In the genomic region with DNA sequence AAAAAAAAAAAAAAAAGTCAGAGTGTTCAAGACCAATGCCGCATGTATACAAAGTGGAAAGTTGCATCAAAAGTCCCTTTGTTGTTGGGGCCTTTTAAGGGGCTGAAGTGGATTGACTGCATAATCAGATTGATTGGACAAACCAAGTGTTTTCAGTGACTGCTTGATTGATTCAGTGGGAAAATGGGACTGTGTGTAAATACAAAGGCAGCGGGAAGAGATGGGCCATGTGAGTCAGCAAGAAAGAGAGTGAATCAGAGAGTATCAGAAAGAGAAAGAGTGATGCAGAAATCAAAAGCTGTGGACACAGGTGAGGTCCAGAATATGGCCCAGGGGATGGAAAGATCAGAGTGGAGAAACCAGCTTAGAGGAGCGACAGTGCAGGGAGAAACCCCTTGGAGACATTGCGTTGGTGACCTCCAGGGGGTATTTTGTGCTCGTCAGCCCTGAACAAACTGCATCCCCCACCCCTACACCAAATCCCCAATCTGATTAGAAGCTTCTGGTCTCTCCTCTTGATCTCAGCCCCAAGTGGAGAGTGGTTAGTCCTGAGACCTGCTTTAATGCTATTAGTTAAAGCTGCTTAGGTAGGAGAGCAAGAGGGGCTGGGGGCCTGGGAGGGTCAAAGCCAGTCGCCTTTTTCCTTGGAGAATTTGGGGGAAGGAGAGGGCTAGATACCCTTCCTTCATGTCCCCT, we compare ENCODE assay signal across 18 cellular contexts. TPM values are rescaled to one million over a fixed set of nuclear protein-coding genes. Genes with fewer than 3 reads are reported as not detected.
DNase-seq lines count a peak whose midpoint lies in the region; ATAC-seq, FAIRE-seq and TF ChIP-seq lines count a peak whose summit lies in the region.
"Had no signal": no experiment of that assay in that cellular context is flagged by ENCODE, and none has a peak within 500 bp of the region (broad histone marks: within the 10 kb centered on the region; RNA-seq: fewer than 3 reads in every experiment).

No MANE protein-coding gene starts in this region.

- H3K36me3 Mint-ChIP-seq in CD4-positive, alpha-beta T cell (ENCODE audit: low read depth): no peaks in the 10 kb centered on the region
- H3K36me3 Mint-ChIP-seq: naive thymus-derived CD8-positive, alpha-beta T cell had no signal

- H4K20me1 ChIP-seq in H1 (replicated peaks in 1 of 2; ENCODE audit: control insufficient read depth in 1 of 2, insufficient read depth in 2 of 2, low read length in 2 of 2) (no peaks in the 10 kb centered on the region), osteoblast (ENCODE audit: insufficient read depth, low read length) (no peaks in the 10 kb centered on the region)

- no peak overlapping the region for H3K56ac ChIP-seq in H1 (replicated peaks; ENCODE audit: insufficient read length, low read depth, low read length)

- H3K9ac ChIP-seq in H1 (replicated peaks in 1 of 4; ENCODE audit: extremely low read depth in 1 of 4, low read depth in 3 of 4, low read length in 3 of 4): no peak overlapping the region

- no peaks in the 10 kb centered on the region for H3K4me1 Mint-ChIP-seq in CD4-positive, alpha-beta T cell (ENCODE audit: low read depth)

- H3K23ac ChIP-seq in H1 (ENCODE audit: insufficient read length): no peak overlapping the region

- H3K4me2 ChIP-seq in H1 (ENCODE audit: insufficient read depth in 1 of 2, low read depth in 2 of 2, low read length in 2 of 2): no peak overlapping the region
- no peak overlapping the region for H3K4me2 ChIP-seq in osteoblast (ENCODE audit: insufficient read depth, low read length)

- H2AFZ ChIP-seq in H1 (ENCODE audit: low read length) (0 out of 2 replicates have a peak overlapping the region, but pooled peaks have one; percentile 47), osteoblast (ENCODE audit: low read length) (peak overlapping the region; percentile 34)

- H3K4me3 ChIP-seq in MG63 (no peak overlapping the region), H1 (ENCODE audit: extremely low read depth in 1 of 4, insufficient read depth in 2 of 4, low read depth in 3 of 4, low read length in 4 of 4) (no peak overlapping the region), osteoblast (ENCODE audit: insufficient read depth, low read length) (no peak overlapping the region), gastroesophageal sphincter (no peak overlapping the region)
- H3K4me3 ChIP-seq: left lung had no signal

- no peak for FAIRE-seq in H1 (lab: Jason Lieb, UNC)

- no peaks in the 10 kb centered on the region for H3K27me3 ChIP-seq in MG63
- peaks cover 0 to 3% (median 1%) of the 10 kb centered on the region in 4 experiments; a peak in 3 of 7 replicates for H3K27me3 ChIP-seq in H1 (replicated peaks in 1 of 4; ENCODE audit: control insufficient read depth in 3 of 4, extremely low read depth in 1 of 4, insufficient read depth in 3 of 4, low read length in 3 of 4)
- H3K27me3 ChIP-seq in osteoblast (ENCODE audit: insufficient read depth, low read length): peaks cover 3% of the 10 kb centered on the region
- peaks cover 16% of the 10 kb centered on the region for H3K27me3 ChIP-seq in CD4-positive, alpha-beta T cell (ENCODE audit: control insufficient read depth, insufficient read depth, low read length)
- H3K27me3 ChIP-seq in gastroesophageal sphincter: peaks cover 71% of the 10 kb centered on the region

- no peak overlapping the region for H4K91ac ChIP-seq in H1 (replicated peaks; ENCODE audit: insufficient read length, low read length)

- H3K4me1 ChIP-seq in H1 (replicated peaks in 1 of 4; ENCODE audit: control insufficient read depth in 3 of 4, insufficient read depth in 4 of 4, low read length in 3 of 4): peaks cover 0 to 5% (median 0%) of the 10 kb centered on the region in 4 experiments; a peak in 2 of 7 replicates
- peaks cover 20% of the 10 kb centered on the region for H3K4me1 ChIP-seq in osteoblast (ENCODE audit: insufficient read depth, low read length)
- H3K4me1 ChIP-seq in gastroesophageal sphincter: no peaks in the 10 kb centered on the region

- WGBS in H1 (ENCODE audit: extremely low coverage in 1 of 2, insufficient coverage in 1 of 2, insufficient read length in 1 of 2, insufficient replicate concordance in 2 of 2, low coverage in 1 of 2, low lambda C conversion rate in 2 of 2, missing lambda C conversion rate in 1 of 2), 2 experiments: 67% methylated on average over 5 of the region's 6 CpGs; no CpG with 5 or more reads in 1 of the 2 experiments
- WGBS in gastroesophageal sphincter (ENCODE audit: low coverage in 1 of 2), 2 donors: 66 to 74% methylated on average over 6 of the region's 6 CpGs

- ATAC-seq in CD4-positive, alpha-beta T cell (ENCODE audit: poor library complexity): no peak
- no peak for ATAC-seq in HG02981 (IDR thresholded peaks at IDR 0.05; ENCODE audit: unreplicated experiment)
- no peak for ATAC-seq in gastroesophageal sphincter
- ATAC-seq in HG03442 (IDR thresholded peaks at IDR 0.05; ENCODE audit: unreplicated experiment): no peak
- ATAC-seq: left lung; naive thymus-derived CD8-positive, alpha-beta T cell had no signal

- TF ChIP-seq CTCF in H1 (IDR thresholded peaks at IDR 0.05; ENCODE audit: control extremely low read depth in 1 of 3, insufficient read depth in 1 of 3, low read depth in 1 of 3, low read length in 3 of 3): no peak
- TF ChIP-seq CTCF in osteoblast (IDR thresholded peaks at IDR 0.05; ENCODE audit: extremely low read depth, low read depth, low read length): no peak
- no peak for TF ChIP-seq CTCF in CD4-positive, alpha-beta T cell (IDR thresholded peaks at IDR 0.05)
- TF ChIP-seq CTCF in gastroesophageal sphincter (IDR thresholded peaks at IDR 0.05): no peak

- no peaks in the 10 kb centered on the region for H3K23me2 ChIP-seq in H1 (ENCODE audit: low read depth, low read length)

- H3K9me3 ChIP-seq in MG63 (no peaks in the 10 kb centered on the region), H1 (ENCODE audit: insufficient read depth in 2 of 2, low read depth in 1 of 2, low read length in 1 of 2) (no peaks in the 10 kb centered on the region), osteoblast (ENCODE audit: low read depth, low read length) (no peaks in the 10 kb centered on the region), gastroesophageal sphincter (no peaks in the 10 kb centered on the region)
- no peaks in the 10 kb centered on the region for H3K9me3 ChIP-seq in CD4-positive, alpha-beta T cell (ENCODE audit: control insufficient read depth, low read length)
- H3K9me3 ChIP-seq: left lung had no signal

- no peak overlapping the region for H2BK12ac ChIP-seq in H1 (ENCODE audit: low read depth, low read length)

- H2AK5ac ChIP-seq in H1 (ENCODE audit: low read depth, low read length): no peak overlapping the region

- no peak overlapping the region for H2BK20ac ChIP-seq in H1 (ENCODE audit: low read length)

- intact Hi-C loops in CD4-positive, alpha-beta T cell (cut with DNase I, micrococcal nuclease): no loop called here

- CTCF ChIA-PET in H1 (lab: Charles Lee; ENCODE audit: partially characterized antibody): interaction anchor here (0.7 to 8.1 kb wide), 7 partner anchors 9 to 52 kb away, joined by 4 to 52 read pairs (median 7); no protein-coding TSS in a partner anchor
- CTCF ChIA-PET in CD4-positive, alpha-beta T cell (lab: Charles Lee): no interaction called here

- H3K79me2 ChIP-seq in H1 (ENCODE audit: control insufficient read depth in 1 of 2, insufficient read depth in 2 of 2, low read length in 2 of 2) (no peaks in the 10 kb centered on the region), osteoblast (ENCODE audit: insufficient read depth, low read length) (no peaks in the 10 kb centered on the region)

- H3K27ac ChIP-seq in H1 (ENCODE audit: low read depth, low read length) (no peak overlapping the region), osteoblast (ENCODE audit: low read depth, low read length) (no peak overlapping the region), gastroesophageal sphincter (no peak overlapping the region)
- no peak overlapping the region for H3K27ac ChIP-seq in CD4-positive, alpha-beta T cell (ENCODE audit: low read depth, low read length)
- H3K27ac ChIP-seq: left lung had no signal

- no peaks in the 10 kb centered on the region for H3K79me1 ChIP-seq in H1 (ENCODE audit: low read depth, low read length)

- H2BK15ac ChIP-seq in H1 (ENCODE audit: low read length): no peak overlapping the region

- DNase-seq in EH (ENCODE audit: low read depth) (peak; percentile 22), MG63 (peak; percentile 17), H1 (ENCODE audit: low read depth in 1 of 2, low spot score in 2 of 2) (no peak), osteoblast (ENCODE audit: insufficient read length, low spot score, missing footprints) (peak; percentile 89)
- DNase-seq in CD4-positive, alpha-beta T cell: no peak
- DNase-seq: activated naive CD4-positive, alpha-beta T cell treated with anti-CD3 and anti-CD28 coated beads, Interleukin-2, amount 50 U/mL, for 16 hours; GF-D8; hypothalamus; left lung; naive thymus-derived CD8-positive, alpha-beta T cell; NCI-H2029 treated with DMSO at 0.1 percent for 48 hours; stimulated activated naive CD4-positive, alpha-beta T cell treated with Interleukin-2 at 50 U/mL for 16 hours had no signal

- H2BK5ac ChIP-seq in H1 (ENCODE audit: low read depth, low read length): no peak overlapping the region

- H3K9me3 Mint-ChIP-seq in CD4-positive, alpha-beta T cell: no peaks in the 10 kb centered on the region
- H3K9me3 Mint-ChIP-seq: naive thymus-derived CD8-positive, alpha-beta T cell had no signal

- no peak overlapping the region for H4K5ac ChIP-seq in H1 (ENCODE audit: insufficient read length, low read depth, low read length)

- H3K36me3 ChIP-seq in MG63 (no peaks in the 10 kb centered on the region), H1 (ENCODE audit: control insufficient read depth in 2 of 4, insufficient read depth in 4 of 4, low read length in 3 of 4) (no peaks in the 10 kb centered on the region), osteoblast (ENCODE audit: insufficient read depth, low read length) (no peaks in the 10 kb centered on the region), gastroesophageal sphincter (no peaks in the 10 kb centered on the region)
- H3K36me3 ChIP-seq: left lung had no signal

- no peak overlapping the region for H3K4ac ChIP-seq in H1 (replicated peaks; ENCODE audit: insufficient read length, low read depth, low read length)

- no peak overlapping the region for H3K18ac ChIP-seq in H1 (ENCODE audit: extremely low read depth, low read length)

- no peak overlapping the region for H3K27ac Mint-ChIP-seq in CD4-positive, alpha-beta T cell

- no peak overlapping the region for H4K8ac ChIP-seq in H1 (ENCODE audit: extremely low read depth, insufficient read depth, low read length)

- H2BK120ac ChIP-seq in H1 (replicated peaks; ENCODE audit: low read depth, low read length): no peak overlapping the region

- POLR2A ChIA-PET in H1 (lab: Charles Lee; ENCODE audit: partially characterized antibody): interaction anchor here (1.3 kb wide), 1 partner anchor 9 kb away, joined by 5 read pairs; no protein-coding TSS in a partner anchor
- POLR2A ChIA-PET in CD4-positive, alpha-beta T cell (lab: Charles Lee): interaction anchor here (0.5 kb wide), 1 partner anchor 87 kb away, joined by 4 read pairs; no protein-coding TSS in a partner anchor

- no peak for TF ChIP-seq RAD21 in H1 (IDR thresholded peaks at IDR 0.05 in 1 of 2, conservative IDR thresholded peaks at IDR 0.05 in 1 of 2; ENCODE audit: low read depth in 2 of 2, low read length in 2 of 2)

- no peak overlapping the region for H3K14ac ChIP-seq in H1 (ENCODE audit: insufficient read length)

- H3K27me3 Mint-ChIP-seq in CD4-positive, alpha-beta T cell: peaks cover 34% of the 10 kb centered on the region

- TF ChIP-seq EP300 in H1 (IDR thresholded peaks at IDR 0.05; ENCODE audit: borderline replicate concordance in 1 of 2, low read depth in 2 of 2, low read length in 2 of 2) (no peak), gastroesophageal sphincter (IDR thresholded peaks at IDR 0.05) (no peak)

- TF ChIP-seq POLR2A in H1 (IDR thresholded peaks at IDR 0.05; ENCODE audit: control extremely low read depth in 1 of 2, low read depth in 2 of 2, low read length in 2 of 2): no peak
- TF ChIP-seq POLR2A in gastroesophageal sphincter (IDR thresholded peaks at IDR 0.05): no peak

- H3K4me3 Mint-ChIP-seq in CD4-positive, alpha-beta T cell: no peak overlapping the region
- H3K4me3 Mint-ChIP-seq: naive thymus-derived CD8-positive, alpha-beta T cell had no signal

RNA-seq across cellular contexts. Expression of gene ETV3L, which starts 5.1 kb away (rescaled TPM):
- total RNA-seq in MG63 (2014; rRNA removed; shearing (Covaris generic); ENCODE audit: low replicate concordance): not detected in 2 replicates
- 0.17 and 0.25 TPM in 2 replicates for total RNA-seq in H1 (2021; fragmentation: NEBNext Ultra II Directional; extraction: Animal tissue kit (Norgen Biotek cat#: 25700))
- 0.26 and 0.28 TPM in 2 replicates for polyA plus RNA-seq in H1 (2011; rRNA removed)
- polyA plus RNA-seq in H1 (2011; cell fraction: cytosol; rRNA removed): 0.36 TPM
- 0.29 TPM for polyA plus RNA-seq in H1 (2011; cell fraction: nucleus; rRNA removed)
- polyA plus RNA-seq in H1 (2012, experiment 1 of 2): 0.24 to 0.37 TPM (median 0.31 TPM) in 3 of 4 replicates, not detected in the other
- 0.08 TPM for polyA plus RNA-seq in H1 (2012, experiment 2 of 2)
- 0.12 TPM for polyA plus RNA-seq in H1 (2013, experiment 1 of 2)
- 0.13 TPM for polyA plus RNA-seq in H1 (2013, experiment 2 of 2)
- polyA minus RNA-seq in H1 (2011; rRNA and poly(A)+ RNA removed): 0.22 and 0.27 TPM in 2 replicates
- polyA minus RNA-seq in H1 (2011; cell fraction: cytosol; rRNA and poly(A)+ RNA removed): not detected
- polyA minus RNA-seq in H1 (2011; cell fraction: nucleus; rRNA and poly(A)+ RNA removed): not detected
- total RNA-seq in osteoblast (not detected in 2 replicates), gastroesophageal sphincter (not detected)
- not detected for total RNA-seq in CD4-positive, alpha-beta T cell
- total RNA-seq: cerebellum; epithelial cell of proximal tubule; H4; left lung; naive thymus-derived CD8-positive, alpha-beta T cell had no signal
- polyA plus RNA-seq: naive thymus-derived CD8-positive, alpha-beta T cell had no signal

RNA-seq across cellular contexts. Expression of gene ETV3, which starts 33.4 kb away (rescaled TPM):
- 6.6 and 7.3 TPM in 2 replicates for total RNA-seq in MG63 (2014; rRNA removed; shearing (Covaris generic); ENCODE audit: low replicate concordance)
- 23.8 and 26.6 TPM in 2 replicates for total RNA-seq in H1 (2021; fragmentation: NEBNext Ultra II Directional; extraction: Animal tissue kit (Norgen Biotek cat#: 25700))
- 6.0 and 7.0 TPM in 2 replicates for polyA plus RNA-seq in H1 (2011; rRNA removed)
- polyA plus RNA-seq in H1 (2011; cell fraction: cytosol; rRNA removed): 7.6 TPM
- 6.8 TPM for polyA plus RNA-seq in H1 (2011; cell fraction: nucleus; rRNA removed)
- polyA plus RNA-seq in H1 (2012, experiment 1 of 2): 8.9 to 12.0 TPM (median 9.7 TPM) in 4 replicates
- 1.0 TPM for polyA plus RNA-seq in H1 (2012, experiment 2 of 2)
- 6.9 TPM for polyA plus RNA-seq in H1 (2013, experiment 1 of 2)
- 6.3 TPM for polyA plus RNA-seq in H1 (2013, experiment 2 of 2)
- polyA minus RNA-seq in H1 (2011; rRNA and poly(A)+ RNA removed): 24.8 and 27.2 TPM in 2 replicates
- polyA minus RNA-seq in H1 (2011; cell fraction: cytosol; rRNA and poly(A)+ RNA removed): 14.2 TPM
- polyA minus RNA-seq in H1 (2011; cell fraction: nucleus; rRNA and poly(A)+ RNA removed): 19.3 TPM
- total RNA-seq in osteoblast (13.0 and 14.8 TPM in 2 replicates), gastroesophageal sphincter (10 to 100 TPM; 17.7 to 27.3 (median 20.5) TPM)
- total RNA-seq in CD4-positive, alpha-beta T cell: 100 to 1,000 TPM; 115 to 117 TPM

RNA-seq across cellular contexts. Expression of gene ARHGEF11, which starts 59.2 kb away (rescaled TPM):
- 15.3 and 31.2 TPM in 2 replicates for total RNA-seq in MG63 (2014; rRNA removed; shearing (Covaris generic); ENCODE audit: low replicate concordance)
- total RNA-seq in H1 (2021; fragmentation: NEBNext Ultra II Directional; extraction: Animal tissue kit (Norgen Biotek cat#: 25700)): 32.4 and 33.1 TPM in 2 replicates
- polyA plus RNA-seq in H1 (2011; rRNA removed): 19.9 and 23.1 TPM in 2 replicates
- polyA plus RNA-seq in H1 (2011; cell fraction: cytosol; rRNA removed): 17.8 TPM
- polyA plus RNA-seq in H1 (2011; cell fraction: nucleus; rRNA removed): 85.7 TPM
- 20.6 to 25.7 TPM (median 23.4 TPM) in 4 replicates for polyA plus RNA-seq in H1 (2012, experiment 1 of 2)
- 9.4 TPM for polyA plus RNA-seq in H1 (2012, experiment 2 of 2)
- polyA plus RNA-seq in H1 (2013, experiment 1 of 2): 12.1 TPM
- polyA plus RNA-seq in H1 (2013, experiment 2 of 2): 10.9 TPM
- 33.6 and 49.1 TPM in 2 replicates for polyA minus RNA-seq in H1 (2011; rRNA and poly(A)+ RNA removed)
- polyA minus RNA-seq in H1 (2011; cell fraction: cytosol; rRNA and poly(A)+ RNA removed): 20.3 TPM
- 55.4 TPM for polyA minus RNA-seq in H1 (2011; cell fraction: nucleus; rRNA and poly(A)+ RNA removed)
- total RNA-seq in osteoblast (45.4 and 50.3 TPM in 2 replicates), gastroesophageal sphincter (10 to 100 TPM; 28.5 to 51.7 (median 37.3) TPM)
- 10 to 100 TPM; 13.7 to 13.9 TPM for total RNA-seq in CD4-positive, alpha-beta T cell

Comparison
In these comparisons a context has a peak if more than half of its experiments do, and no peak if none do; other contexts are left out.
1. DNase-seq: peak in EH (single experiment), MG63 (single experiment) and osteoblast (single experiment); none in H1 (0 of 2) and CD4-positive, alpha-beta T cell (0 of 10).